2 cellular contexts compared by ENCODE assay signal in genomic region chr12:114975974-114976310, GRCh38.
TF ChIP-seq lines count a peak whose summit lies in the region.

No MANE protein-coding gene starts in this region.

TF ChIP-seq in A549, 52 proteins besides CTCF, POLR2A, EP300 and RAD21:
- TF ChIP-seq KDM1A (IDR thresholded peaks at IDR 0.05; ENCODE audit: low read depth) (no peak), ATOH8 (CRISPR knock-in tag; IDR thresholded peaks at IDR 0.05; ENCODE audit: low read depth) (no peak), SREBF2 (IDR thresholded peaks at IDR 0.05) (no peak), GATA3 (IDR thresholded peaks at IDR 0.05; ENCODE audit: borderline replicate concordance) (no peak), FOSB (CRISPR knock-in tag; IDR thresholded peaks at IDR 0.05) (no peak), HMGXB4 (CRISPR knock-in tag; IDR thresholded peaks at IDR 0.05; ENCODE audit: borderline replicate concordance) (no peak), CHD4 (IDR thresholded peaks at IDR 0.05; ENCODE audit: borderline replicate concordance) (no peak), EHMT2 (IDR thresholded peaks at IDR 0.05; ENCODE audit: low read depth) (no peak), NPAS2 (CRISPR knock-in tag; IDR thresholded peaks at IDR 0.05; ENCODE audit: borderline replicate concordance) (no peak), E2F6 (IDR thresholded peaks at IDR 0.05; ENCODE audit: borderline replicate concordance, low read depth) (no peak), BHLHE40 (IDR thresholded peaks at IDR 0.05; ENCODE audit: low read depth, low read length) (no peak)

TF ChIP-seq in IMR-90, 13 proteins besides CTCF, POLR2A, EP300 and RAD21:
- no peak for TF ChIP-seq FOS (IDR thresholded peaks at IDR 0.05; ENCODE audit: low read depth, low read length)
- no peak for TF ChIP-seq BHLHE40 (IDR thresholded peaks at IDR 0.05; ENCODE audit: low read depth, low read length)
- no peak for TF ChIP-seq MAZ (IDR thresholded peaks at IDR 0.05; ENCODE audit: borderline replicate concordance, low read depth, low read length)
- no peak for TF ChIP-seq CEBPB (IDR thresholded peaks at IDR 0.05; ENCODE audit: low read depth, low read length)
- TF ChIP-seq MAFK (IDR thresholded peaks at IDR 0.05; ENCODE audit: low read depth, low read length), result no peak
- no peak for TF ChIP-seq USF2 (IDR thresholded peaks at IDR 0.05; ENCODE audit: low read depth, low read length)
- TF ChIP-seq ELK1 (IDR thresholded peaks at IDR 0.05; ENCODE audit: borderline replicate concordance, low read depth, low read length), result no peak
- no peak for TF ChIP-seq MXI1 (IDR thresholded peaks at IDR 0.05; ENCODE audit: borderline replicate concordance, low read depth, low read length)
- TF ChIP-seq RCOR1 (IDR thresholded peaks at IDR 0.05; ENCODE audit: insufficient replicate concordance, low read length), result no peak
- TF ChIP-seq RFX5 (IDR thresholded peaks at IDR 0.05; ENCODE audit: low read depth, low read length), result no peak
- TF ChIP-seq SMC3 (IDR thresholded peaks at IDR 0.05; ENCODE audit: low read depth, low read length), result no peak
- TF ChIP-seq NFE2L2 (IDR thresholded peaks at IDR 0.05; ENCODE audit: low read depth, low read length), result no peak
- no peak for TF ChIP-seq CHD1 (IDR thresholded peaks at IDR 0.05; ENCODE audit: low read depth, low read length)
TF ChIP-seq in IMR-90: peak in this region for 0.
